8 cellular contexts compared by ENCODE assay signal in genomic region chr12:27245039-27245438, GRCh38. TPM values are rescaled to one million over a fixed set of nuclear protein-coding genes. Genes with fewer than 3 reads are reported as not detected.
DNase-seq lines count a peak whose midpoint lies in the region; ATAC-seq lines count a peak whose summit lies in the region.

No MANE protein-coding gene starts in this region.

- H3K9ac ChIP-seq in iPS-20b (ENCODE audit: low read depth, low read length) (peak overlapping the region; percentile 87), subcutaneous abdominal adipose tissue (ENCODE audit: low read length in 5 of 5) (peak overlapping the region; percentile 86 to 100 (median 98))

- H3K27ac Mint-ChIP-seq in T-helper 2 cell treated with Interferon-gamma antibody and Interleukin-4, amounts not matched to agents 5 μg/mL and 100 μg/mL, for 36 hours = peak overlapping the region; percentile 95
- H3K27ac Mint-ChIP-seq in activated CD8-positive, alpha-beta T cell treated with anti-CD3 and anti-CD28 coated beads, Interleukin-2, amount 10 ng/mL, durations not matched to agents 7 days and 5 days = peak overlapping the region; percentile 95

- H3K4me3 ChIP-seq in iPS-20b (ENCODE audit: low read length) = peak overlapping the region; percentile 92
- peak overlapping the region; percentile 81 to 97 (median 93) for H3K4me3 ChIP-seq in subcutaneous abdominal adipose tissue (ENCODE audit: low read depth in 1 of 5, low read length in 5 of 5)

- no peaks in the 10 kb centered on the region for H3K27me3 Mint-ChIP-seq in T-helper 2 cell treated with Interferon-gamma antibody and Interleukin-4, amounts not matched to agents 5 μg/mL and 100 μg/mL, for 36 hours (ENCODE audit: low read depth)
- no peaks in the 10 kb centered on the region for H3K27me3 Mint-ChIP-seq in activated CD8-positive, alpha-beta T cell treated with anti-CD3 and anti-CD28 coated beads, Interleukin-2, amount 10 ng/mL, durations not matched to agents 7 days and 5 days (ENCODE audit: low read depth)

- H3K4me1 ChIP-seq in iPS-20b (ENCODE audit: insufficient read depth, low read length) (peaks cover 10% of the 10 kb centered on the region; the same call in 1 of the 2 replicates), subcutaneous abdominal adipose tissue (ENCODE audit: control insufficient read depth in 5 of 5, insufficient read depth in 5 of 5, low read length in 5 of 5) (peaks cover 0 to 37% (median 31%) of the 10 kb centered on the region in 5 donors)

- peaks cover 32% of the 10 kb centered on the region for H3K4me1 Mint-ChIP-seq in T-helper 2 cell treated with Interferon-gamma antibody and Interleukin-4, amounts not matched to agents 5 μg/mL and 100 μg/mL, for 36 hours (ENCODE audit: low read depth)
- peaks cover 32% of the 10 kb centered on the region for H3K4me1 Mint-ChIP-seq in activated CD8-positive, alpha-beta T cell treated with anti-CD3 and anti-CD28 coated beads, Interleukin-2, amount 10 ng/mL, durations not matched to agents 7 days and 5 days (ENCODE audit: low read depth)

- H3K36me3 ChIP-seq in iPS-20b (ENCODE audit: insufficient read depth, low read depth, low read length) = no peaks in the 10 kb centered on the region
- no peaks in the 10 kb centered on the region for H3K36me3 ChIP-seq in subcutaneous abdominal adipose tissue (ENCODE audit: control insufficient read depth in 5 of 5, insufficient read depth in 5 of 5, low read length in 5 of 5)

- 0 out of 2 replicates have a peak, but pooled peaks cover 3% of the 10 kb centered on the region for H3K9me3 ChIP-seq in iPS-20b (ENCODE audit: insufficient read depth, low read depth, low read length)
- no peaks in the 10 kb centered on the region for H3K9me3 ChIP-seq in subcutaneous abdominal adipose tissue (ENCODE audit: control insufficient read depth in 5 of 5, low read length in 5 of 5)

- H3K27me3 ChIP-seq in iPS-20b (ENCODE audit: insufficient read depth, low read length) = no peaks in the 10 kb centered on the region
- H3K27me3 ChIP-seq in subcutaneous abdominal adipose tissue (ENCODE audit: control insufficient read depth in 5 of 5, insufficient read depth in 4 of 5, low read length in 5 of 5) = no peaks in the 10 kb centered on the region

- CTCF ChIA-PET in activated CD8-positive, alpha-beta T cell treated with anti-CD3 and anti-CD28 coated beads, Interleukin-2, amount 10 ng/mL, durations not matched to agents 7 days and 5 days (lab: Charles Lee) = interaction anchor here (0.9 to 2.4 kb wide), 7 partner anchors 8 to 80 kb away, joined by 3 to 20 read pairs (median 4); no protein-coding TSS in a partner anchor

- H3K27ac ChIP-seq in iPS-20b (ENCODE audit: low read length) (no peak overlapping the region), subcutaneous abdominal adipose tissue (ENCODE audit: low read depth, low read length) (peak overlapping the region; percentile 98)

- H3K36me3 Mint-ChIP-seq in T-helper 2 cell treated with Interferon-gamma antibody and Interleukin-4, amounts not matched to agents 5 μg/mL and 100 μg/mL, for 36 hours (ENCODE audit: low read depth) = peaks cover 16% of the 10 kb centered on the region
- peaks cover 14% of the 10 kb centered on the region for H3K36me3 Mint-ChIP-seq in activated CD8-positive, alpha-beta T cell treated with anti-CD3 and anti-CD28 coated beads, Interleukin-2, amount 10 ng/mL, durations not matched to agents 7 days and 5 days (ENCODE audit: low read depth)

- DNase-seq in T-helper 2 cell treated with Interferon-gamma antibody and Interleukin-4, amounts not matched to agents 5 μg/mL and 100 μg/mL, for 36 hours (ENCODE audit: low spot score) = no peak
- DNase-seq in T-helper 2 cell = no peak
- DNase-seq in activated CD8-positive, alpha-beta T cell treated with anti-CD3 and anti-CD28 coated beads, Interleukin-2, amount 10 ng/mL, durations not matched to agents 7 days and 5 days = no peak
- no peak for DNase-seq in NCI-H1436 treated with DMSO at 0.1 percent for 48 hours (lab: John Stamatoyannopoulos, UW)
- DNase-seq in HuH-7.5 (ENCODE audit: low spot score) = no peak

- no peak for ATAC-seq in activated CD8-positive, alpha-beta T cell treated with anti-CD3 and anti-CD28 coated beads, Interleukin-2, amount 10 ng/mL, durations not matched to agents 7 days and 5 days
- ATAC-seq in HG02571 (IDR thresholded peaks at IDR 0.05; ENCODE audit: unreplicated experiment) = no peak

- peaks cover 10% of the 10 kb centered on the region for H3K9me3 Mint-ChIP-seq in T-helper 2 cell treated with Interferon-gamma antibody and Interleukin-4, amounts not matched to agents 5 μg/mL and 100 μg/mL, for 36 hours
- H3K9me3 Mint-ChIP-seq in activated CD8-positive, alpha-beta T cell treated with anti-CD3 and anti-CD28 coated beads, Interleukin-2, amount 10 ng/mL, durations not matched to agents 7 days and 5 days (ENCODE audit: insufficient read depth) = no peaks in the 10 kb centered on the region

- POLR2A ChIA-PET in activated CD8-positive, alpha-beta T cell treated with anti-CD3 and anti-CD28 coated beads, Interleukin-2, amount 10 ng/mL, durations not matched to agents 7 days and 5 days (lab: Charles Lee) = interaction anchor here (1.0 to 1.5 kb wide), 3 partner anchors 8 to 413 kb away, joined by 3 to 6 read pairs (median 4); no protein-coding TSS in a partner anchor

- H3K4me3 Mint-ChIP-seq in T-helper 2 cell treated with Interferon-gamma antibody and Interleukin-4, amounts not matched to agents 5 μg/mL and 100 μg/mL, for 36 hours = peak overlapping the region; percentile 99
- H3K4me3 Mint-ChIP-seq in activated CD8-positive, alpha-beta T cell treated with anti-CD3 and anti-CD28 coated beads, Interleukin-2, amount 10 ng/mL, durations not matched to agents 7 days and 5 days = peak overlapping the region; percentile 93

RNA-seq across cellular contexts. Expression of gene STK38L, which starts 1.0 kb away (rescaled TPM):
- total RNA-seq in activated CD8-positive, alpha-beta T cell treated with anti-CD3 and anti-CD28 coated beads, Interleukin-2, amount 10 ng/mL, durations not matched to agents 7 days and 5 days = 10 to 100 TPM; 18.1 to 19.3 TPM
